In the genomic region with DNA sequence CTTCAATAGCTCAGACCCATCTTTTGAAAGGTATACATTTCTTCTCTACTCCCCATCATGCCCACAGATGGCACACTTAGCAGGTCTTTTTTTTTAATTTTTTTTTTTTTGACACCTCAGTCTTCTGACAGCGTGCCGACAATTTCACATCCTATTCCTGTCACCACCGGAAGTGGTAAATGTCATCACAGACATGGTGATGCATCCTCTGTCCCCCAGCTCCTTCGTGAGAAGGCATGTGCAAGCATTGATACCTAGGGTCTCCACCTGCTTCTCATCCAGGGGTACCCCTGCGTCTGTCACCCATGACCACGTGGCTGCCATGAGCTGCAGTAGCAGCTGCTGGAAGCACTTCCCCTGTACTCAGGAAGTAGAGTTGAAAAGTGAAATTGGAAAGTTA, we compare ENCODE assay signal across 20 cellular contexts. TPM values are rescaled to one million over a fixed set of nuclear protein-coding genes. Genes with fewer than 3 reads are reported as not detected.
DNase-seq lines count a peak whose midpoint lies in the region; ATAC-seq and TF ChIP-seq lines count a peak whose summit lies in the region.
"Had no signal": no experiment of that assay in that cellular context is flagged by ENCODE, and none has a peak within 500 bp of the region (broad histone marks: within the 10 kb centered on the region; RNA-seq: fewer than 3 reads in every experiment).

No MANE protein-coding gene starts in this region.

- peaks cover 55% of the 10 kb centered on the region for H3K4me1 ChIP-seq in BLaER1
- peaks cover 12 to 17% of the 10 kb centered on the region in 2 donors for H3K4me1 ChIP-seq in ascending aorta

- H3K4me1 Mint-ChIP-seq in activated CD8-positive, alpha-beta T cell treated with anti-CD3 and anti-CD28 coated beads, Interleukin-2, amount 10 ng/mL, durations not matched to agents 7 days and 5 days (ENCODE audit: low read depth) = peaks cover 4% of the 10 kb centered on the region

- H4K20me1 ChIP-seq in BLaER1 = no peaks in the 10 kb centered on the region

- CTCF ChIA-PET in activated CD8-positive, alpha-beta T cell treated with anti-CD3 and anti-CD28 coated beads, Interleukin-2, amount 10 ng/mL, durations not matched to agents 7 days and 5 days (lab: Charles Lee) = no interaction called here

- H3K27me3 ChIP-seq in BLaER1 = no peaks in the 10 kb centered on the region
- H3K27me3 ChIP-seq in ascending aorta = no peaks in the 10 kb centered on the region

- H3K4me3 Mint-ChIP-seq in activated CD8-positive, alpha-beta T cell treated with anti-CD3 and anti-CD28 coated beads, Interleukin-2, amount 10 ng/mL, durations not matched to agents 7 days and 5 days = no peak overlapping the region
- H3K4me3 Mint-ChIP-seq: activated CD4-positive, alpha-beta T cell treated with anti-CD3 and anti-CD28 coated beads, Interleukin-2, amount 10 ng/mL, durations not matched to agents 24 days and 14 days; CD14-positive monocyte; neural crest cell had no signal

- no peaks in the 10 kb centered on the region; the same call in 1 of the 2 replicates for H3K36me3 ChIP-seq in BLaER1
- peaks cover 0 to 4% of the 10 kb centered on the region in 2 donors for H3K36me3 ChIP-seq in ascending aorta

- no peak for TF ChIP-seq POLR2A in NB4 (IDR thresholded peaks at IDR 0.05; ENCODE audit: extremely low read depth, insufficient read length)

- H3K4me3 ChIP-seq in BLaER1 (no peak overlapping the region), NB4 (ENCODE audit: low read depth, low read length) (no peak overlapping the region), ascending aorta (no peak overlapping the region)
- H3K4me3 ChIP-seq: skin epidermis had no signal

- POLR2A ChIA-PET in activated CD8-positive, alpha-beta T cell treated with anti-CD3 and anti-CD28 coated beads, Interleukin-2, amount 10 ng/mL, durations not matched to agents 7 days and 5 days (lab: Charles Lee) = no interaction called here

- H3K9me3 ChIP-seq in BLaER1 = no peaks in the 10 kb centered on the region
- H3K9me3 ChIP-seq in ascending aorta = no peaks in the 10 kb centered on the region

- intact Hi-C loops in ascending aorta (cut with DNase I) = no loop called here

- DNase-seq in NB4 (ENCODE audit: low read depth) (peak; percentile 74), ascending aorta (ENCODE audit: low spot score in 2 of 2) (no peak)
- DNase-seq in activated CD8-positive, alpha-beta T cell treated with anti-CD3 and anti-CD28 coated beads, Interleukin-2, amount 10 ng/mL, durations not matched to agents 7 days and 5 days = peak; percentile 29
- DNase-seq: activated CD4-positive, alpha-beta T cell treated with anti-CD3 and anti-CD28 coated beads, Interleukin-2, amount 10 ng/mL, durations not matched to agents 24 days and 14 days; activated naive CD4-positive, alpha-beta T cell treated with anti-CD3 and anti-CD28 coated beads, Interleukin-2, amount 50 U/mL, for 16 hours; activated T-cell treated with anti-CD3 and anti-CD28 coated beads, Interleukin-2, amount 50 U/mL, for 1 hour; midbrain; NCI-H748 treated with DMSO at 0.1 percent for 48 hours; stimulated activated CD4-positive, alpha-beta T cell treated with anti-CD3 and anti-CD28 coated beads, Interleukin-4, amount 100 ng/mL, for 1 hour had no signal

- H3K36me3 Mint-ChIP-seq in activated CD8-positive, alpha-beta T cell treated with anti-CD3 and anti-CD28 coated beads, Interleukin-2, amount 10 ng/mL, durations not matched to agents 7 days and 5 days (ENCODE audit: low read depth) = no peaks in the 10 kb centered on the region
- H3K36me3 Mint-ChIP-seq: CD14-positive monocyte had no signal

- H3K9ac ChIP-seq in BLaER1 = no peak overlapping the region

- H3K4me2 ChIP-seq in BLaER1 = peak overlapping the region; percentile 97

- ATAC-seq in GM19351 (IDR thresholded peaks at IDR 0.05; ENCODE audit: unreplicated experiment) (peak; percentile 69), HG03342 (IDR thresholded peaks at IDR 0.05; ENCODE audit: unreplicated experiment) (no peak), GM21529 (IDR thresholded peaks at IDR 0.05; ENCODE audit: unreplicated experiment) (no peak), HG02759 (IDR thresholded peaks at IDR 0.05; ENCODE audit: unreplicated experiment) (no peak)
- no peak for ATAC-seq in activated CD8-positive, alpha-beta T cell treated with anti-CD3 and anti-CD28 coated beads, Interleukin-2, amount 10 ng/mL, durations not matched to agents 7 days and 5 days
- ATAC-seq: left lobe of liver had no signal

- no peak overlapping the region for H3K27ac ChIP-seq in BLaER1
- H3K27ac ChIP-seq in ascending aorta = no peak overlapping the region
- H3K27ac ChIP-seq: RWPE1, skin epidermis had no signal

- no peak for TF ChIP-seq CTCF in NB4 (IDR thresholded peaks at IDR 0.05; ENCODE audit: low read depth, low read length)
- TF ChIP-seq CTCF in ascending aorta (IDR thresholded peaks at IDR 0.05) = no peak

- H3K9me3 Mint-ChIP-seq in activated CD8-positive, alpha-beta T cell treated with anti-CD3 and anti-CD28 coated beads, Interleukin-2, amount 10 ng/mL, durations not matched to agents 7 days and 5 days (ENCODE audit: insufficient read depth) = no peaks in the 10 kb centered on the region
- H3K9me3 Mint-ChIP-seq: activated CD4-positive, alpha-beta T cell treated with anti-CD3 and anti-CD28 coated beads, Interleukin-2, amount 10 ng/mL, durations not matched to agents 24 days and 14 days; neural crest cell had no signal

- no peaks in the 10 kb centered on the region for H3K27me3 Mint-ChIP-seq in activated CD8-positive, alpha-beta T cell treated with anti-CD3 and anti-CD28 coated beads, Interleukin-2, amount 10 ng/mL, durations not matched to agents 7 days and 5 days (ENCODE audit: low read depth)
- H3K27me3 Mint-ChIP-seq: activated CD4-positive, alpha-beta T cell treated with anti-CD3 and anti-CD28 coated beads, Interleukin-2, amount 10 ng/mL, durations not matched to agents 24 days and 14 days; progenitor cell of endocrine pancreas had no signal

- H3K27ac Mint-ChIP-seq in activated CD8-positive, alpha-beta T cell treated with anti-CD3 and anti-CD28 coated beads, Interleukin-2, amount 10 ng/mL, durations not matched to agents 7 days and 5 days = no peak overlapping the region
- H3K27ac Mint-ChIP-seq: activated CD4-positive, alpha-beta T cell treated with anti-CD3 and anti-CD28 coated beads, Interleukin-2, amount 10 ng/mL, durations not matched to agents 24 days and 14 days; CD14-positive monocyte; progenitor cell of endocrine pancreas had no signal

RNA-seq across cellular contexts. Expression of a gene that starts 35.6 kb away (rescaled TPM):
- total RNA-seq in activated CD8-positive, alpha-beta T cell treated with anti-CD3 and anti-CD28 coated beads, Interleukin-2, amount 10 ng/mL, durations not matched to agents 7 days and 5 days = 10 to 100 TPM; 62.6 to 70.2 TPM
- 190 TPM for total RNA-seq in ascending aorta

Comparison
In these comparisons a context has a peak if more than half of its experiments do, and no peak if none do; other contexts are left out.
1. DNase-seq: peak in NB4 (single experiment) and activated CD8-positive, alpha-beta T cell treated with anti-CD3 and anti-CD28 coated beads, Interleukin-2, amount 10 ng/mL, durations not matched to agents 7 days and 5 days (single experiment); none in ascending aorta (0 of 2).